8 cellular contexts compared by ENCODE assay signal in the genomic region with DNA sequence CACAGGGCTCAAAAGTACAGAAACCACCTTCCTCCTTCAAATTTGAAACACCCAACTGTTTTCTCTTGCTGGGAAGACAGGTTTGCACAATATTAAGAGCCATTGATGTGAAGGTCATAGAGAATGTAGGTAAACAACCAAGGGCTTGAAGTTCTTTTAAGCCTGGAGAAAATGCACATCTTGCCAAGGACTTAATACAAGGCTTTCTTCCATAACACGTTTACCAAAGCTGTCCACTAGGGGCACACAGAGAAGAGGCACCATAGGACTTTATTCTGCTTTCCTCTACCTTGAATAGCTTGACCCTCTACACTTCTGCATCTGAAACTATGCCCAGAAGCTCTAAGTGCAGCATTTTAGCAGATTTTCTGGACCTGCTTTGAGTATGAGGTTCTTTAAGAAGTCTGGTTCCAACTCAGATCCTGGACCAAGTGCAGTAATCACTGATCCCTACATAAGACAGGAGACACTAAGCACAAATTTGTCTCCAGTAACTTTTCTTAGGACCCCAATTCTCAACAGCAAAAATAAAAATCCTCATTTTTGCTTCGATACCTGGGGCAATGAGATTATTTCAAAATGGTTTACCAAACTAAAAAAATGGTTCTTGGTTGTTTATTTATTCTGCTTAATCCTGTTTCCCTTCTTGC.
DNase-seq lines count a peak whose midpoint lies in the region; ATAC-seq and TF ChIP-seq lines count a peak whose summit lies in the region.

No MANE protein-coding gene starts in this region.

- H3K4me2 ChIP-seq in GM23338 (no peak overlapping the region), Loucy (ENCODE audit: low read depth, low read length, poor library complexity, severe bottlenecking) (no peak overlapping the region)

- intact Hi-C loops in natural killer cell (cut with micrococcal nuclease) = no loop called here
- intact Hi-C loops in activated T-helper 1 cell treated with anti-CD3 and anti-CD28 coated beads, Interleukin-12 subunit alpha, Interleukin-12 subunit beta, Interleukin-2, Interleukin-4 antibody, amounts not matched to agents 30 ng/mL and 10 ng/mL and 1 ng/mL, durations not matched to agents 14 hours and 24 hours and 36 hours (cut with micrococcal nuclease) = no loop called here

- H3K27ac Mint-ChIP-seq in natural killer cell (no peak overlapping the region), GM23338 (no peak overlapping the region)
- no peak overlapping the region for H3K27ac Mint-ChIP-seq in natural killer cell treated with Interleukin-12 subunit alpha and Interleukin-12 subunit beta and Interleukin-15 and Interleukin-18, amount 100 ng/mL, for 72 hours
- H3K27ac Mint-ChIP-seq in activated T-helper 1 cell treated with anti-CD3 and anti-CD28 coated beads, Interleukin-12 subunit alpha, Interleukin-12 subunit beta, Interleukin-2, Interleukin-4 antibody, amounts not matched to agents 30 ng/mL and 10 ng/mL and 1 ng/mL, durations not matched to agents 14 hours and 24 hours and 36 hours = no peak overlapping the region
- no peak overlapping the region for H3K27ac Mint-ChIP-seq in stimulated activated memory B cell treated with anti-CD40 and anti-IgM and Interleukin-4, amounts not matched to agents 10 μg/mL and 1 μg/mL and 100 μg/mL, for 72 hours
- H3K27ac Mint-ChIP-seq in CD8-positive, alpha-beta memory T cell = no peak overlapping the region

- H3F3A ChIP-seq in GM23338 (replicated peaks; ENCODE audit: low read depth) (no peaks in the 10 kb centered on the region), Loucy (ENCODE audit: low read depth) (no peaks in the 10 kb centered on the region)

- ATAC-seq in natural killer cell = peak; percentile 31 to 68 (median 43)
- no peak for ATAC-seq in natural killer cell treated with Interleukin-12 subunit alpha and Interleukin-12 subunit beta and Interleukin-15 and Interleukin-18, amount 100 ng/mL, for 72 hours
- ATAC-seq in GM23338 = peak; percentile 85
- ATAC-seq in stimulated activated memory B cell treated with anti-CD40 and anti-IgM and Interleukin-4, amounts not matched to agents 10 μg/mL and 1 μg/mL and 100 μg/mL, for 72 hours = peak; percentile 59

- H3K79me2 ChIP-seq in GM23338 (replicated peaks; ENCODE audit: insufficient read depth) (no peaks in the 10 kb centered on the region), Loucy (ENCODE audit: insufficient read depth, low read length) (no peaks in the 10 kb centered on the region)

- H4K20me1 ChIP-seq in GM23338 (replicated peaks; ENCODE audit: insufficient read depth) (no peaks in the 10 kb centered on the region), Loucy (ENCODE audit: insufficient read depth, low read length, poor library complexity, severe bottlenecking) (no peaks in the 10 kb centered on the region)

- H3K4me3 Mint-ChIP-seq in natural killer cell = no peak overlapping the region
- H3K4me3 Mint-ChIP-seq in natural killer cell treated with Interleukin-12 subunit alpha and Interleukin-12 subunit beta and Interleukin-15 and Interleukin-18, amount 100 ng/mL, for 72 hours = no peak overlapping the region
- no peak overlapping the region for H3K4me3 Mint-ChIP-seq in GM23338
- H3K4me3 Mint-ChIP-seq in activated T-helper 1 cell treated with anti-CD3 and anti-CD28 coated beads, Interleukin-12 subunit alpha, Interleukin-12 subunit beta, Interleukin-2, Interleukin-4 antibody, amounts not matched to agents 30 ng/mL and 10 ng/mL and 1 ng/mL, durations not matched to agents 14 hours and 24 hours and 36 hours = no peak overlapping the region
- H3K4me3 Mint-ChIP-seq in stimulated activated memory B cell treated with anti-CD40 and anti-IgM and Interleukin-4, amounts not matched to agents 10 μg/mL and 1 μg/mL and 100 μg/mL, for 72 hours = no peak overlapping the region
- H3K4me3 Mint-ChIP-seq in CD8-positive, alpha-beta memory T cell = no peak overlapping the region

- H3K9ac ChIP-seq in Loucy (ENCODE audit: low read depth, low read length, poor library complexity, severe bottlenecking) = no peak overlapping the region

- H2AFZ ChIP-seq in GM23338 (no peak overlapping the region), Loucy (ENCODE audit: low read length) (no peak overlapping the region)

- H3K4me1 ChIP-seq in GM23338 (ENCODE audit: insufficient read depth) (no peaks in the 10 kb centered on the region), Loucy (ENCODE audit: insufficient read depth, low read length, poor library complexity, severe bottlenecking) (no peaks in the 10 kb centered on the region)
- no peaks in the 10 kb centered on the region for H3K4me1 ChIP-seq in CD8-positive, alpha-beta memory T cell (ENCODE audit: insufficient read depth, low read length)

- TF ChIP-seq CTCF in natural killer cell (IDR thresholded peaks at IDR 0.05) = peak; percentile 33
- TF ChIP-seq CTCF in GM23338 (conservative IDR thresholded peaks at IDR 0.05; ENCODE audit: low read depth in 2 of 2) = peak; percentile 67 to 70
- TF ChIP-seq CTCF in Loucy (conservative IDR thresholded peaks at IDR 0.05; ENCODE audit: low read length) = peak; percentile 84

- no peak overlapping the region for H3K27ac ChIP-seq in GM23338 (ENCODE audit: low read depth)
- no peak overlapping the region for H3K27ac ChIP-seq in CD8-positive, alpha-beta memory T cell (ENCODE audit: low read depth, low read length)

- H3K9me3 Mint-ChIP-seq in natural killer cell (no peaks in the 10 kb centered on the region), GM23338 (no peaks in the 10 kb centered on the region)
- H3K9me3 Mint-ChIP-seq in natural killer cell treated with Interleukin-12 subunit alpha and Interleukin-12 subunit beta and Interleukin-15 and Interleukin-18, amount 100 ng/mL, for 72 hours = no peaks in the 10 kb centered on the region
- no peaks in the 10 kb centered on the region for H3K9me3 Mint-ChIP-seq in activated T-helper 1 cell treated with anti-CD3 and anti-CD28 coated beads, Interleukin-12 subunit alpha, Interleukin-12 subunit beta, Interleukin-2, Interleukin-4 antibody, amounts not matched to agents 30 ng/mL and 10 ng/mL and 1 ng/mL, durations not matched to agents 14 hours and 24 hours and 36 hours
- no peaks in the 10 kb centered on the region for H3K9me3 Mint-ChIP-seq in stimulated activated memory B cell treated with anti-CD40 and anti-IgM and Interleukin-4, amounts not matched to agents 10 μg/mL and 1 μg/mL and 100 μg/mL, for 72 hours
- no peaks in the 10 kb centered on the region for H3K9me3 Mint-ChIP-seq in CD8-positive, alpha-beta memory T cell

- H3K36me3 Mint-ChIP-seq in natural killer cell (no peaks in the 10 kb centered on the region), GM23338 (ENCODE audit: low read depth) (no peaks in the 10 kb centered on the region)
- no peaks in the 10 kb centered on the region for H3K36me3 Mint-ChIP-seq in natural killer cell treated with Interleukin-12 subunit alpha and Interleukin-12 subunit beta and Interleukin-15 and Interleukin-18, amount 100 ng/mL, for 72 hours
- H3K36me3 Mint-ChIP-seq in activated T-helper 1 cell treated with anti-CD3 and anti-CD28 coated beads, Interleukin-12 subunit alpha, Interleukin-12 subunit beta, Interleukin-2, Interleukin-4 antibody, amounts not matched to agents 30 ng/mL and 10 ng/mL and 1 ng/mL, durations not matched to agents 14 hours and 24 hours and 36 hours (ENCODE audit: low read depth) = no peaks in the 10 kb centered on the region
- no peaks in the 10 kb centered on the region for H3K36me3 Mint-ChIP-seq in stimulated activated memory B cell treated with anti-CD40 and anti-IgM and Interleukin-4, amounts not matched to agents 10 μg/mL and 1 μg/mL and 100 μg/mL, for 72 hours
- H3K36me3 Mint-ChIP-seq in CD8-positive, alpha-beta memory T cell = no peaks in the 10 kb centered on the region

- H3K9me2 ChIP-seq in GM23338 (ENCODE audit: insufficient read depth) (no peaks in the 10 kb centered on the region), Loucy (replicated peaks; ENCODE audit: low read depth, low read length) (no peaks in the 10 kb centered on the region)

- CTCF ChIA-PET in CD8-positive, alpha-beta memory T cell (lab: Charles Lee) = no interaction called here

- POLR2A ChIA-PET in CD8-positive, alpha-beta memory T cell (lab: Charles Lee) = no interaction called here

- H3K27me3 Mint-ChIP-seq in natural killer cell (ENCODE audit: low read depth in 2 of 2) (peaks cover 0 to 2% of the 10 kb centered on the region in 2 donors), GM23338 (ENCODE audit: insufficient read depth, low read depth, poor library complexity) (peaks cover 2% of the 10 kb centered on the region)
- H3K27me3 Mint-ChIP-seq in natural killer cell treated with Interleukin-12 subunit alpha and Interleukin-12 subunit beta and Interleukin-15 and Interleukin-18, amount 100 ng/mL, for 72 hours = no peaks in the 10 kb centered on the region
- peaks cover 2% of the 10 kb centered on the region for H3K27me3 Mint-ChIP-seq in activated T-helper 1 cell treated with anti-CD3 and anti-CD28 coated beads, Interleukin-12 subunit alpha, Interleukin-12 subunit beta, Interleukin-2, Interleukin-4 antibody, amounts not matched to agents 30 ng/mL and 10 ng/mL and 1 ng/mL, durations not matched to agents 14 hours and 24 hours and 36 hours (ENCODE audit: insufficient read depth)
- H3K27me3 Mint-ChIP-seq in stimulated activated memory B cell treated with anti-CD40 and anti-IgM and Interleukin-4, amounts not matched to agents 10 μg/mL and 1 μg/mL and 100 μg/mL, for 72 hours = no peaks in the 10 kb centered on the region
- H3K27me3 Mint-ChIP-seq in CD8-positive, alpha-beta memory T cell = peaks cover 0 to 4% of the 10 kb centered on the region in 2 donors

- no peaks in the 10 kb centered on the region for H3K27me3 ChIP-seq in GM23338 (ENCODE audit: insufficient read depth)
- H3K27me3 ChIP-seq in Loucy (ENCODE audit: insufficient read depth, low read length, poor library complexity, severe bottlenecking) = no peaks in the 10 kb centered on the region
- H3K27me3 ChIP-seq in CD8-positive, alpha-beta memory T cell (ENCODE audit: insufficient read depth, low read length, poor library complexity, severe bottlenecking) = no peaks in the 10 kb centered on the region

- H3K9me3 ChIP-seq in Loucy (ENCODE audit: insufficient read depth, low read depth, low read length) = no peaks in the 10 kb centered on the region
- H3K9me3 ChIP-seq in CD8-positive, alpha-beta memory T cell (ENCODE audit: low read length) = no peaks in the 10 kb centered on the region

- H3K4me3 ChIP-seq in GM23338 (no peak overlapping the region), Loucy (ENCODE audit: low read length, poor library complexity, severe bottlenecking) (no peak overlapping the region)
- H3K4me3 ChIP-seq in CD8-positive, alpha-beta memory T cell (ENCODE audit: low read length) = no peak overlapping the region

- H3K36me3 ChIP-seq in GM23338 (ENCODE audit: insufficient read depth) = no peaks in the 10 kb centered on the region
- no peaks in the 10 kb centered on the region for H3K36me3 ChIP-seq in Loucy (ENCODE audit: insufficient read depth, low read length)
- H3K36me3 ChIP-seq in CD8-positive, alpha-beta memory T cell (ENCODE audit: insufficient read depth, low read length) = no peaks in the 10 kb centered on the region

- H3K4me1 Mint-ChIP-seq in natural killer cell (no peaks in the 10 kb centered on the region), GM23338 (no peaks in the 10 kb centered on the region)
- H3K4me1 Mint-ChIP-seq in natural killer cell treated with Interleukin-12 subunit alpha and Interleukin-12 subunit beta and Interleukin-15 and Interleukin-18, amount 100 ng/mL, for 72 hours (ENCODE audit: low read depth in 2 of 2) = no peaks in the 10 kb centered on the region
- H3K4me1 Mint-ChIP-seq in activated T-helper 1 cell treated with anti-CD3 and anti-CD28 coated beads, Interleukin-12 subunit alpha, Interleukin-12 subunit beta, Interleukin-2, Interleukin-4 antibody, amounts not matched to agents 30 ng/mL and 10 ng/mL and 1 ng/mL, durations not matched to agents 14 hours and 24 hours and 36 hours (ENCODE audit: low read depth) = no peaks in the 10 kb centered on the region
- H3K4me1 Mint-ChIP-seq in stimulated activated memory B cell treated with anti-CD40 and anti-IgM and Interleukin-4, amounts not matched to agents 10 μg/mL and 1 μg/mL and 100 μg/mL, for 72 hours = no peaks in the 10 kb centered on the region
- no peaks in the 10 kb centered on the region for H3K4me1 Mint-ChIP-seq in CD8-positive, alpha-beta memory T cell

- DNase-seq in natural killer cell = no peak
- DNase-seq in natural killer cell treated with Interleukin-12 subunit alpha and Interleukin-12 subunit beta and Interleukin-15 and Interleukin-18, amount 100 ng/mL, for 72 hours (ENCODE audit: low spot score) = no peak
- peak; percentile 87 for DNase-seq in GM23338 (ENCODE audit: low spot score)
- peak; percentile 5 for DNase-seq in activated T-helper 1 cell treated with anti-CD3 and anti-CD28 coated beads, Interleukin-12 subunit alpha, Interleukin-12 subunit beta, Interleukin-2, Interleukin-4 antibody, amounts not matched to agents 30 ng/mL and 10 ng/mL and 1 ng/mL, durations not matched to agents 14 hours and 24 hours and 36 hours (ENCODE audit: low spot score)
- DNase-seq in hepatic stellate cell (ENCODE audit: low spot score) = peak; percentile 16
- DNase-seq in CD8-positive, alpha-beta memory T cell = no peak

Comparison
In these comparisons a context has a peak if more than half of its experiments do, and no peak if none do; other contexts are left out.
1. ATAC-seq: peak in natural killer cell (3 of 3), GM23338 (single experiment) and stimulated activated memory B cell treated with anti-CD40 and anti-IgM and Interleukin-4, amounts not matched to agents 10 μg/mL and 1 μg/mL and 100 μg/mL, for 72 hours (single experiment); none in natural killer cell treated with Interleukin-12 subunit alpha and Interleukin-12 subunit beta and Interleukin-15 and Interleukin-18, amount 100 ng/mL, for 72 hours (0 of 2).
2. DNase-seq: peak in GM23338 (single experiment), activated T-helper 1 cell treated with anti-CD3 and anti-CD28 coated beads, Interleukin-12 subunit alpha, Interleukin-12 subunit beta, Interleukin-2, Interleukin-4 antibody, amounts not matched to agents 30 ng/mL and 10 ng/mL and 1 ng/mL, durations not matched to agents 14 hours and 24 hours and 36 hours (single experiment) and hepatic stellate cell (single experiment); none in natural killer cell (single experiment), natural killer cell treated with Interleukin-12 subunit alpha and Interleukin-12 subunit beta and Interleukin-15 and Interleukin-18, amount 100 ng/mL, for 72 hours (single experiment) and CD8-positive, alpha-beta memory T cell (0 of 5).
3. CTCF ChIP-seq: peak in every context shown above with its lines; median percentile 84 in Loucy; 68 in GM23338; 33 in natural killer cell.